Comparison of ENCODE assay signal across 24 cellular contexts in genomic region chr5:84131372-84131771, GRCh38.
DNase-seq lines count a peak whose midpoint lies in the region; ATAC-seq and TF ChIP-seq lines count a peak whose summit lies in the region.
"Had no signal": no experiment of that assay in that cellular context is flagged by ENCODE, and none has a peak within 500 bp of the region (broad histone marks: within the 10 kb centered on the region; RNA-seq: fewer than 3 reads in every experiment).

No MANE protein-coding gene starts in this region.

- DNase-seq in NCI-H446 treated with DMSO at 0.1 percent for 48 hours (lab: John Stamatoyannopoulos, UW), result peak; percentile 13
- DNase-seq in SK-MEL-5 (ENCODE audit: low read depth, low spot score), result peak; percentile 9
- no peak for DNase-seq in mucosa of descending colon
- no peak for DNase-seq in dermis blood vessel endothelial cell
- no peak for DNase-seq in omental fat pad (ENCODE audit: low spot score)
- DNase-seq: activated CD4-positive, alpha-beta T cell treated with anti-CD3 and anti-CD28 coated beads, Interleukin-2, amount 50 U/mL, for 1 hour; CD8-positive, alpha-beta T cell; cerebellar nuclear complex; DND-41; effector CD4-positive, alpha-beta T cell; erythroblast; Kasumi-1; NCI-H1092; NCI-H2171 treated with DMSO at 0.1 percent for 48 hours; psoas muscle had no signal

- no peaks in the 10 kb centered on the region for H3K9me3 ChIP-seq in HEK293 (ENCODE audit: control insufficient read depth, insufficient read depth, low read depth, low read length)
- no peaks in the 10 kb centered on the region for H3K9me3 ChIP-seq in mucosa of descending colon
- H3K9me3 ChIP-seq: gastroesophageal sphincter, psoas muscle had no signal

- in situ Hi-C loops in SK-MEL-5 (cut with HindIII; ENCODE audit: low pct_unique_long_range_greater_than_20kb, low sequenced_read_pairs), result no loop called here

- ATAC-seq in mucosa of descending colon, result peak; percentile 15
- ATAC-seq in HG03571 (IDR thresholded peaks at IDR 0.05; ENCODE audit: unreplicated experiment), result no peak
- no peak for ATAC-seq in omental fat pad (ENCODE audit: low FRiP score)
- ATAC-seq: CD8-positive, alpha-beta T cell; gastroesophageal sphincter; GM12878; psoas muscle; SK-N-SH treated with all-trans-retinoic acid at 6 μM for 48 hours; stimulated activated memory B cell treated with anti-CD40 and anti-IgM and Interleukin-4, amounts not matched to agents 10 μg/mL and 1 μg/mL and 100 μg/mL, for 72 hours had no signal

- intact Hi-C loops in mucosa of descending colon (cut with DNase I, micrococcal nuclease), result no loop called here

- no peak for TF ChIP-seq CTCF in HEK293 (tag by site-specific recombination; IDR thresholded peaks at IDR 0.05)
- TF ChIP-seq CTCF in mucosa of descending colon (IDR thresholded peaks at IDR 0.05), result no peak
- TF ChIP-seq CTCF in omental fat pad (IDR thresholded peaks at IDR 0.05), result no peak

- no peak overlapping the region for H3K27ac ChIP-seq in HEK293 (ENCODE audit: extremely low read depth, low read depth, low read length)
- H3K27ac ChIP-seq: gastroesophageal sphincter, psoas muscle, RWPE1, VCaP had no signal

- H3K4me3 ChIP-seq in HEK293 (ENCODE audit: low read depth, low read length) (no peak overlapping the region), mucosa of descending colon (no peak overlapping the region)
- H3K4me3 ChIP-seq: gastroesophageal sphincter, GM12878, lung, psoas muscle had no signal

- H3K36me3 ChIP-seq in HEK293 (ENCODE audit: control insufficient read depth in 2 of 2, insufficient read depth in 1 of 2, low read length in 2 of 2), result no peaks in the 10 kb centered on the region; a peak in 2 of 3 replicates
- H3K36me3 ChIP-seq in mucosa of descending colon (ENCODE audit: low read depth), result no peaks in the 10 kb centered on the region
- H3K36me3 ChIP-seq: gastroesophageal sphincter had no signal

- CTCF ChIA-PET in HEK293 (lab: Yijun Ruan, JAX), result no interaction called here

- H3K4me1 ChIP-seq in HEK293 (ENCODE audit: control insufficient read depth, insufficient read depth, low read length) (0 out of 2 replicates have a peak, but pooled peaks cover 5% of the 10 kb centered on the region), mucosa of descending colon (ENCODE audit: low read depth) (no peaks in the 10 kb centered on the region)
- H3K4me1 ChIP-seq: gastroesophageal sphincter, psoas muscle had no signal

- POLR2A ChIA-PET in HEK293 (lab: Yijun Ruan, JAX), result no interaction called here

TF ChIP-seq in HEK293, 187 proteins besides CTCF, POLR2A, EP300 and RAD21:
- TF ChIP-seq ZNF645 (tag by site-specific recombination; IDR thresholded peaks at IDR 0.05) (no peak), ZNF549 (tag by site-specific recombination; IDR thresholded peaks at IDR 0.05) (peak; percentile 30; the same call in 1 of the 2 replicates)
TF ChIP-seq in HEK293: peak in this region for 1.

Comparison
In these comparisons a context has a peak if more than half of its experiments do, and no peak if none do; other contexts are left out.
1. DNase-seq: peak in NCI-H446 treated with DMSO at 0.1 percent for 48 hours (single experiment) and SK-MEL-5 (single experiment); none in mucosa of descending colon (0 of 3), dermis blood vessel endothelial cell (single experiment) and omental fat pad (single experiment).